Comparison of ENCODE assay signal across 9 cellular contexts in genomic region chrX:103063918-103064434, GRCh38. TPM values are rescaled to one million over a fixed set of nuclear protein-coding genes. Genes with fewer than 3 reads are reported as not detected.
DNase-seq lines count a peak whose midpoint lies in the region; ATAC-seq and TF ChIP-seq lines count a peak whose summit lies in the region.
"Had no signal": no experiment of that assay in that cellular context is flagged by ENCODE, and none has a peak within 500 bp of the region (broad histone marks: within the 10 kb centered on the region; RNA-seq: fewer than 3 reads in every experiment).

TSS of gene BEX1 (minus strand) at chrX:103064171. CDS start at chrX:103063274, 897 bp downstream.

- H3K4me2 ChIP-seq in mesendoderm (ENCODE audit: low read length): peak within 1 kb of the TSS; percentile 18

- no peaks in the 10 kb centered on the region for H3K36me3 ChIP-seq in mesendoderm (ENCODE audit: control insufficient read depth, insufficient read depth, low read length)

- no peak within 1 kb of the TSS for H2BK15ac ChIP-seq in mesendoderm (replicated peaks; ENCODE audit: low read depth)

- H3K56ac ChIP-seq in mesendoderm (ENCODE audit: low read length): peak within 1 kb of the TSS; percentile 74

- no peaks in the 10 kb centered on the region for H3K4me1 ChIP-seq in mesendoderm (ENCODE audit: control insufficient read depth, low read depth, low read length)

- H3K79me2 ChIP-seq in mesendoderm (ENCODE audit: control insufficient read depth, insufficient read depth, low read length): no peaks in the 10 kb centered on the region

- H3K18ac ChIP-seq in mesendoderm (ENCODE audit: low read length): no peak within 1 kb of the TSS

- WGBS in mesendoderm (ENCODE audit: extremely low coverage, insufficient coverage, low lambda C conversion rate): no CpG with 5 or more reads among the region's 39 CpGs

- intact Hi-C loops in Right ventricle myocardium inferior (cut with DNase I) (no loop called here), cardiac septum (cut with DNase I) (no loop called here)

- H4K8ac ChIP-seq in mesendoderm (ENCODE audit: low read depth, low read length): no peak within 1 kb of the TSS

- no peak within 1 kb of the TSS for H2BK5ac ChIP-seq in mesendoderm (ENCODE audit: low read length)

- H2AK5ac ChIP-seq in mesendoderm (ENCODE audit: low read length): no peak within 1 kb of the TSS

- peaks cover 4% of the 10 kb centered on the region for H3K4me1 Mint-ChIP-seq in type B pancreatic cell (ENCODE audit: unreplicated experiment)
- H3K4me1 Mint-ChIP-seq: activated B cell treated with CpG ODN at 0.5 μM for 24 hours had no signal

- no peaks in the 10 kb centered on the region for H3K27me3 ChIP-seq in mesendoderm (ENCODE audit: insufficient read depth, low read length, poor library complexity)

- peak; percentile 66 for DNase-seq in Right ventricle myocardium inferior (ENCODE audit: missing footprints)
- no peak for DNase-seq in cardiac septum (ENCODE audit: low spot score)
- DNase-seq in NOMO-1 (lab: John Stamatoyannopoulos, UW; ENCODE audit: unreplicated experiment in 2 of 2): peak; percentile 60 to 81
- DNase-seq in coronary artery (ENCODE audit: low spot score): no peak
- DNase-seq in mesendoderm: peak; percentile 76
- DNase-seq in type B pancreatic cell (ENCODE audit: extremely low spot score, unreplicated experiment): no peak
- DNase-seq in 8988T: no peak
- DNase-seq: activated B cell treated with CpG ODN at 0.5 μM for 24 hours had no signal

- H3K23ac ChIP-seq in mesendoderm (ENCODE audit: low read length): no peak within 1 kb of the TSS

- H3K9me3 Mint-ChIP-seq in type B pancreatic cell: peaks cover 8% of the 10 kb centered on the region
- H3K9me3 Mint-ChIP-seq: activated B cell treated with CpG ODN at 0.5 μM for 24 hours had no signal

- H3K4me3 ChIP-seq in coronary artery: peak within 1 kb of the TSS; percentile 56
- peak within 1 kb of the TSS; percentile 46 for H3K4me3 ChIP-seq in mesendoderm (ENCODE audit: low read length)

- peak within 1 kb of the TSS; percentile 68 for H3K9ac ChIP-seq in mesendoderm (ENCODE audit: low read length)

- H3K4me3 Mint-ChIP-seq in type B pancreatic cell: peak within 1 kb of the TSS; percentile 82
- H3K4me3 Mint-ChIP-seq: activated B cell treated with CpG ODN at 0.5 μM for 24 hours had no signal

- no peaks in the 10 kb centered on the region for H3K79me1 ChIP-seq in mesendoderm (ENCODE audit: low read length)

- H4K5ac ChIP-seq in mesendoderm (ENCODE audit: low read length): no peak within 1 kb of the TSS

- H3K36me3 Mint-ChIP-seq in type B pancreatic cell: no peaks in the 10 kb centered on the region

- H3K27ac ChIP-seq in coronary artery: no peak within 1 kb of the TSS
- no peak within 1 kb of the TSS for H3K27ac ChIP-seq in mesendoderm (ENCODE audit: low read depth, low read length)

- no peak for ATAC-seq in Right ventricle myocardium inferior
- ATAC-seq in HG02759 (IDR thresholded peaks at IDR 0.05; ENCODE audit: unreplicated experiment): no peak

- peak within 1 kb of the TSS; percentile 66 for H3K4ac ChIP-seq in mesendoderm (ENCODE audit: low read depth, low read length)

- H3K27me3 Mint-ChIP-seq in type B pancreatic cell: peaks cover 6% of the 10 kb centered on the region

- TF ChIP-seq CTCF in coronary artery (IDR thresholded peaks at IDR 0.05) (no peak), type B pancreatic cell (conservative IDR thresholded peaks at IDR 0.05) (no peak)

- H3K27ac Mint-ChIP-seq in type B pancreatic cell: no peak within 1 kb of the TSS
- H3K27ac Mint-ChIP-seq: activated B cell treated with CpG ODN at 0.5 μM for 24 hours had no signal

- H2BK120ac ChIP-seq in mesendoderm (ENCODE audit: low read depth, low read length): no peak within 1 kb of the TSS

RNA-seq across cellular contexts. Expression of gene BEX1, which starts in this region (rescaled TPM):
- total RNA-seq in Right ventricle myocardium inferior: 0.38 TPM
- 4.1 TPM for total RNA-seq in cardiac septum
- polyA plus RNA-seq in mesendoderm (2013, experiment 1 of 2): 117 TPM
- polyA plus RNA-seq in mesendoderm (2013, experiment 2 of 2): 117 TPM
- 61.9 and 67.8 TPM in 2 replicates for total RNA-seq in type B pancreatic cell (ENCODE audit: low replicate concordance)

Comparison
In these comparisons a context has a peak if more than half of its experiments do, and no peak if none do; other contexts are left out.
1. RNA of gene BEX1 (total RNA-seq): 61.9 to 67.8 TPM in type B pancreatic cell; 4.1 TPM in cardiac septum (single experiment) and 0.38 TPM in Right ventricle myocardium inferior (single experiment); every median in the first group is over 10 times any median in the second.
2. Peak in DNase-seq in Right ventricle myocardium inferior; RNA of the gene not detected or under 1 TPM.
3. DNase-seq: peak in NOMO-1 (2 of 2) and mesendoderm (single experiment); none in cardiac septum (single experiment), coronary artery (single experiment), type B pancreatic cell (single experiment) and 8988T (single experiment).